ENCODE assay signal across 13 cellular contexts in the genomic region with DNA sequence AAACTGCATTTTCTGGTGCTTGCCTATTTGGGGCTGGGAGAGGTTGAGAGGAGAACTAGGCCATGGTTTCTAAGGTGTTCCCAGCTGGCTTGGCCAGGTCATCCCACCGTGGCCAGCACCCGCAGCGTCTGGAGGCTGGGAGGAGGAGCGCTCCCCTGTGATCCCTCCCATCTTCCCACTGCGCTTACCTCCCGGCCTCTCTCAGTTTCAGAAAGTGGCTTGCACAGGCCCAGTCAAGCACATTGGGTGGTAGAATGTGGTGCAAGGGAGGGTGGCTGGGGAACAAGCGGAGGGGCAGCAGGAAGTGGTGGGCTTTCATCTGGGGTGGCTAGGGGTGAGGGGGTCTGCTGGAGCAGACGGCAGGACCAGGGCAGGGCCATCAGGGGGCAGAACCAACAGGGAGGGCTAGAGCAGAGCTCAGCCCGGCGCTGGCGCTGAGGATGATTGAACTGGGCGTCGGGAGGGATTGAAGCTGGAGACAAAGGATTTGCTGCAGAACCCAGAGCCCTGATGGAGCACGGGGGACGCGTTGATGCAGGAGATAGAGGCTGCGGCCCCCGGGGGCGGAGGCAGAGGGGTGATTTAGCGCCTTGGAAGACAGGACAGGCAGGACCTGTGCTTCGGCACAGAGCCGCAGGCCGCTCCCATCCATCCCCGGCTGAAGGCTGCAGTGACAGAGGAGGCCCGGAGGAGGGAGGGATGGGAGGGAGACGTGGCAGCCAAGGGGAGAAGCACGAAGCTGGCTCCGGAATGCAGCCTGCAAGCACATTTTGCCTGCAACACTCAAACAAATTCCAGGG.
DNase-seq lines count a peak whose midpoint lies in the region; ATAC-seq and TF ChIP-seq lines count a peak whose summit lies in the region.
"Had no signal": no experiment of that assay in that cellular context is flagged by ENCODE, and none has a peak within 500 bp of the region (broad histone marks: within the 10 kb centered on the region; RNA-seq: fewer than 3 reads in every experiment).

No MANE protein-coding gene starts in this region.

- DNase-seq in EH (ENCODE audit: low read depth): peak; percentile 60
- peak; percentile 81 for DNase-seq in astrocyte of the hippocampus (ENCODE audit: low read depth, low spot score)
- DNase-seq in hippocampal formation (lab: John Stamatoyannopoulos, UW): peak; percentile 36 to 41
- peak in 9 of 10 donors; percentile 44 to 91 (median 61) for DNase-seq in posterior cingulate gyrus
- no peak for DNase-seq in GM10248 (ENCODE audit: extremely low spot score)
- DNase-seq in dedifferentiated amniotic fluid mesenchymal stem cell (ENCODE audit: extremely low spot score): no peak
- no peak for DNase-seq in Kasumi-1 (lab: John Stamatoyannopoulos, UW)
- no peak for DNase-seq in T-helper 17 cell
- DNase-seq: activated CD4-positive, alpha-beta T cell treated with anti-CD3 and anti-CD28 coated beads for 1 hour; NCI-H2029 treated with DMSO at 0.1 percent for 48 hours; stimulated activated CD4-positive, alpha-beta T cell treated with anti-CD3 and anti-CD28 coated beads, Interleukin-4, amount 100 ng/mL, for 4 hours had no signal

- H3K27me3 Mint-ChIP-seq in T-helper 17 cell: peaks cover 73% of the 10 kb centered on the region

- POLR2A ChIA-PET in GM10248 (lab: Yijun Ruan, JAX): no interaction called here

- intact Hi-C loops in posterior cingulate gyrus (cut with DNase I): no loop called here

- no peak for TF ChIP-seq CTCF in GM10248 (IDR thresholded peaks at IDR 0.05; ENCODE audit: control extremely low read depth, extremely low read depth, low read depth, missing control alignments)

- H3K27ac Mint-ChIP-seq in T-helper 17 cell: no peak overlapping the region
- H3K27ac Mint-ChIP-seq: activated T-helper 1 cell treated with anti-CD3 and anti-CD28 coated beads, Interleukin-12 subunit alpha, Interleukin-12 subunit beta, Interleukin-2, Interleukin-4 antibody, amounts not matched to agents 30 ng/mL and 10 ng/mL and 1 ng/mL, durations not matched to agents 14 hours and 24 hours and 36 hours; stimulated activated naive CD8-positive, alpha-beta T cell treated with anti-CD3 and anti-CD28 coated beads, Interleukin-15, Interleukin-2, amounts not matched to agents 100 ng/mL and 50 ng/mL, for 24 hours had no signal

- no peaks in the 10 kb centered on the region for H3K4me1 Mint-ChIP-seq in T-helper 17 cell

- H3K36me3 Mint-ChIP-seq in T-helper 17 cell (ENCODE audit: low read depth): no peaks in the 10 kb centered on the region

- ATAC-seq in T-helper 17 cell: no peak

- no peaks in the 10 kb centered on the region for H3K9me3 ChIP-seq in T-helper 17 cell (ENCODE audit: control insufficient read depth, low read length, poor library complexity, severe bottlenecking)

- H3K4me3 Mint-ChIP-seq in T-helper 17 cell: no peak overlapping the region
- H3K4me3 Mint-ChIP-seq: activated T-helper 1 cell treated with anti-CD3 and anti-CD28 coated beads, Interleukin-12 subunit alpha, Interleukin-12 subunit beta, Interleukin-2, Interleukin-4 antibody, amounts not matched to agents 30 ng/mL and 10 ng/mL and 1 ng/mL, durations not matched to agents 14 hours and 24 hours and 36 hours; stimulated activated naive CD8-positive, alpha-beta T cell treated with anti-CD3 and anti-CD28 coated beads, Interleukin-15, Interleukin-2, amounts not matched to agents 100 ng/mL and 50 ng/mL, for 24 hours had no signal

- CTCF ChIA-PET in GM10248 (lab: Yijun Ruan, JAX): no interaction called here

Comparison
In these comparisons a context has a peak if more than half of its experiments do, and no peak if none do; other contexts are left out.
1. DNase-seq: peak in EH (single experiment), astrocyte of the hippocampus (single experiment), hippocampal formation (2 of 2) and posterior cingulate gyrus (9 of 10); none in GM10248 (single experiment), dedifferentiated amniotic fluid mesenchymal stem cell (single experiment), Kasumi-1 (0 of 2) and T-helper 17 cell (0 of 3).